1 cellular context compared by ENCODE assay signal in genomic region chr2:61090386-61090921, GRCh38.
TF ChIP-seq lines count a peak whose summit lies in the region.

No MANE protein-coding gene starts in this region.

TF ChIP-seq in IMR-90, 13 proteins besides CTCF, POLR2A, EP300 and RAD21:
- TF ChIP-seq MAZ (IDR thresholded peaks at IDR 0.05; ENCODE audit: borderline replicate concordance, low read depth, low read length) (no peak), CEBPB (IDR thresholded peaks at IDR 0.05; ENCODE audit: low read depth, low read length) (peak; percentile 26; the same call in 1 of the 2 replicates)
TF ChIP-seq in IMR-90: peak in this region for 1.
